ENCODE assay signal across 8 cellular contexts in genomic region chr20:41028359-41029149, GRCh38. TPM values are rescaled to one million over a fixed set of nuclear protein-coding genes. Genes with fewer than 3 reads are reported as not detected.
DNase-seq lines count a peak whose midpoint lies in the region; ATAC-seq lines count a peak whose summit lies in the region.

Gene TOP1 (plus strand): TSS chr20:41028822. CDS start chr20:41029068, 246 bp downstream.

- H3K27ac ChIP-seq in CD8-positive, alpha-beta memory T cell (ENCODE audit: low read depth, low read length) = peak within 1 kb of the TSS; percentile 94

- DNase-seq in CD8-positive, alpha-beta memory T cell = peak; percentile 99 to 100 (median 100)
- DNase-seq in HS-5 (ENCODE audit: low read depth) (peak; percentile 99), lung microvascular endothelial cell (ENCODE audit: low read depth in 2 of 2) (peak; percentile 100)
- peak; percentile 100 for DNase-seq in NK-92 treated with Interleukin-12 subunit alpha and Interleukin-12 subunit beta, amount 100 ng/mL, for 24 hours (lab: John Stamatoyannopoulos, UW)
- peak; percentile 100 for DNase-seq in activated CD8-positive, alpha-beta memory T cell treated with anti-CD3 and anti-CD28 coated beads for 24 hours
- peak; percentile 100 for DNase-seq in effector CD8-positive, alpha-beta T cell (lab: John Stamatoyannopoulos, UW)
- peak; percentile 99 to 100 (median 100) for DNase-seq in stimulated activated CD4-positive, alpha-beta T cell treated with anti-CD3 and anti-CD28 coated beads, TNF-alpha, amount 100 ng/mL, for 48 hours (ENCODE audit: low read depth in 3 of 3)

- H3K4me1 Mint-ChIP-seq in CD8-positive, alpha-beta memory T cell = peaks cover 48 to 54% (median 50%) of the 10 kb centered on the region in 3 donors

- peaks cover 0 to 2% of the 10 kb centered on the region in 2 donors for H3K27me3 Mint-ChIP-seq in CD8-positive, alpha-beta memory T cell

- H3K9me3 ChIP-seq in CD8-positive, alpha-beta memory T cell (ENCODE audit: low read length) = no peaks in the 10 kb centered on the region

- no peaks in the 10 kb centered on the region for H3K36me3 ChIP-seq in CD8-positive, alpha-beta memory T cell (ENCODE audit: insufficient read depth, low read length)

- POLR2A ChIA-PET in CD8-positive, alpha-beta memory T cell (lab: Charles Lee) = interaction anchor here (2.4 kb wide), 1 partner anchor 19 kb away, joined by 9 read pairs; no protein-coding TSS in a partner anchor

- peak within 1 kb of the TSS; percentile 76 for H3K4me3 ChIP-seq in CD8-positive, alpha-beta memory T cell (ENCODE audit: low read length)

- peak within 1 kb of the TSS; percentile 87 to 99 (median 97) for H3K27ac Mint-ChIP-seq in CD8-positive, alpha-beta memory T cell

- peak; percentile 90 for ATAC-seq in GM19468 (IDR thresholded peaks at IDR 0.05; ENCODE audit: extremely low read depth, unreplicated experiment)

- CTCF ChIA-PET in CD8-positive, alpha-beta memory T cell (lab: Charles Lee) = interaction anchor here (1.2 to 1.4 kb wide), 2 partner anchors 34 to 37 kb away, joined by 5 read pairs; no protein-coding TSS in a partner anchor

- H3K27me3 ChIP-seq in CD8-positive, alpha-beta memory T cell (ENCODE audit: insufficient read depth, low read length, poor library complexity, severe bottlenecking) = no peaks in the 10 kb centered on the region

- peaks cover 44% of the 10 kb centered on the region for H3K4me1 ChIP-seq in CD8-positive, alpha-beta memory T cell (ENCODE audit: insufficient read depth, low read length)

- peaks cover 0 to 30% (median 5%) of the 10 kb centered on the region in 3 donors for H3K36me3 Mint-ChIP-seq in CD8-positive, alpha-beta memory T cell

- peak within 1 kb of the TSS; percentile 91 to 98 (median 96) for H3K4me3 Mint-ChIP-seq in CD8-positive, alpha-beta memory T cell

- no peaks in the 10 kb centered on the region for H3K9me3 Mint-ChIP-seq in CD8-positive, alpha-beta memory T cell

RNA-seq across cellular contexts. Expression of gene TOP1, which starts in this region (rescaled TPM):
- 100 to 1,000 TPM in 1 of 2 experiments, 10 to 100 TPM in 1; 98.5 to 103 TPM for total RNA-seq in CD8-positive, alpha-beta memory T cell
- 15.0 TPM for polyA plus RNA-seq in CD8-positive, alpha-beta memory T cell
- total RNA-seq in lung microvascular endothelial cell = 11.7 and 13.1 TPM in 2 replicates

Comparison
In these comparisons a context has a peak if more than half of its experiments do, and no peak if none do; other contexts are left out.
1. Peak in every context shown above with its lines: DNase-seq, ATAC-seq, H3K4me3 ChIP-seq and H3K27ac ChIP-seq.